20 cellular contexts compared by ENCODE assay signal in the genomic region with DNA sequence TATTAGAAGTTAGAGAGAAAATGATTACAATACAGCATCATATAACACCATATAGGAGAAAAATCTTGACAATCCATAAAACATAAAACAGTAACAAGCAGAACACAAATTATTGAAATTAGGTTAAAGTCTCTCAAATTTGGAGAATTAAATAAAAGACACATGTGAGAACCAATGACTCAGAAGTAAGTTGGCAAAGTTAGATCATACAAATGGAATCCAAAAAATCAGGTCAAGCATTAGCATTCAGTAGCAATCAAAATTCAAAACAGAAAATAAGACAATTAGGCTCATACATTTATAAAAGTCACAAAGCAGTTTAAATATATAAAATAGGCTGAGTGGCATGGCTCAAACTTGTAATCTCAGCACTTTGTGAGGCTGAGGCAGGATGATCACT.
"Had no signal": no experiment of that assay in that cellular context is flagged by ENCODE, and none has a peak within 500 bp of the region (broad histone marks: within the 10 kb centered on the region; RNA-seq: fewer than 3 reads in every experiment).

No MANE protein-coding gene starts in this region.

- ATAC-seq: body of pancreas; esophagus mucosa; natural killer cell; sciatic nerve; stimulated activated memory B cell treated with anti-CD40 and anti-IgM and Interleukin-4, amounts not matched to agents 10 μg/mL and 1 μg/mL and 100 μg/mL, for 72 hours had no signal

- DNase-seq: activated B cell treated with CpG ODN at 0.5 μM for 24 hours; activated CD4-positive, alpha-beta memory T cell treated with anti-CD3 and anti-CD28 coated beads for 36 hours; activated CD4-positive, alpha-beta T cell treated with anti-CD3 and anti-CD28 coated beads for 48 hours; activated effector memory CD4-positive, alpha-beta T cell treated with Interleukin-2 at 50 U/mL for 16 hours; activated naive CD4-positive, alpha-beta T cell treated with anti-CD3 and anti-CD28 coated beads for 36 hours; activated naive CD8-positive, alpha-beta T cell treated with anti-CD3 and anti-CD28 coated beads, Interleukin-2, amount 10 ng/mL, durations not matched to agents 7 days and 5 days; activated T-cell treated with anti-CD3 and anti-CD28 coated beads, Interleukin-2, amount 50 U/mL, for 48 hours; amygdala; body of pancreas; effector CD4-positive, alpha-beta T cell; left ventricle myocardium inferior; midbrain; natural killer cell; stimulated activated CD4-positive, alpha-beta T cell treated with anti-CD3 and anti-CD28 coated beads, Interleukin-15, amount 100 ng/mL, for 24 hours; stomach; T-helper 9 cell; transverse colon had no signal
